Comparison of ENCODE assay signal across 23 cellular contexts in genomic region chr20:63673951-63674350, GRCh38. TPM values are rescaled to one million over a fixed set of nuclear protein-coding genes. Genes with fewer than 3 reads are reported as not detected.
"Had no signal": no experiment of that assay in that cellular context is flagged by ENCODE, and none has a peak within 500 bp of the region (broad histone marks: within the 10 kb centered on the region; RNA-seq: fewer than 3 reads in every experiment).

No MANE protein-coding gene starts in this region.

- H3K36me3 ChIP-seq: neural progenitor cell, ovary had no signal

- H3K27me3 ChIP-seq: dorsolateral prefrontal cortex, gastrocnemius medialis, neural progenitor cell, ovary, right lobe of liver, suprapubic skin, transverse colon, vagina had no signal

- FAIRE-seq: keratinocyte, small intestine had no signal

- H3K4me2 ChIP-seq: neural progenitor cell had no signal

- DNase-seq: dorsolateral prefrontal cortex; effector CD4-positive, alpha-beta T cell; foreskin fibroblast; gastrocnemius medialis; head of caudate nucleus; left ventricle myocardium superior; lower lobe of right lung; natural killer cell; ovary; posterior cingulate gyrus; psoas muscle; right lobe of liver; small intestine; stimulated activated CD4-positive, alpha-beta T cell treated with anti-CD3 and anti-CD28 coated beads, Interleukin-15, amount 100 ng/mL, for 24 hours; stimulated activated CD4-positive, alpha-beta T cell treated with anti-CD3 and anti-CD28 coated beads, Interleukin-2, amount 100 ng/mL, for 48 hours; stimulated activated naive CD4-positive, alpha-beta T cell; stimulated activated naive CD8-positive, alpha-beta T cell treated with anti-CD3 and anti-CD28 coated beads, Interleukin-15, amount 100 ng/mL, for 72 hours; transverse colon had no signal

- H2AFZ ChIP-seq: neural progenitor cell had no signal

- H3K27ac ChIP-seq: dorsolateral prefrontal cortex, gastrocnemius medialis, lower lobe of right lung, neural progenitor cell, ovary, psoas muscle, right lobe of liver, suprapubic skin, transverse colon, vagina had no signal

- H3K9ac ChIP-seq: neural progenitor cell had no signal

- H3K4me3 ChIP-seq: dorsolateral prefrontal cortex, gastrocnemius medialis, lower lobe of right lung, neural progenitor cell, ovary, psoas muscle, right lobe of liver, suprapubic skin, transverse colon, vagina had no signal

- ATAC-seq: gastrocnemius medialis; left ventricle myocardium superior; natural killer cell; psoas muscle; right lobe of liver; stimulated activated naive CD8-positive, alpha-beta T cell treated with anti-CD3 and anti-CD28 coated beads, Interleukin-15, amount 100 ng/mL, for 72 hours had no signal

- H3K9me3 ChIP-seq: gastrocnemius medialis, lower lobe of right lung, ovary, psoas muscle, right lobe of liver, suprapubic skin, transverse colon, vagina had no signal

- H3K4me1 ChIP-seq: gastrocnemius medialis, lower lobe of right lung, neural progenitor cell, psoas muscle, right lobe of liver, transverse colon, vagina had no signal

RNA-seq across cellular contexts. Expression of gene TNFRSF6B, which starts 22.5 kb away (rescaled TPM):
- total RNA-seq: mononuclear cell, natural killer cell had no signal
